In the genomic region with DNA sequence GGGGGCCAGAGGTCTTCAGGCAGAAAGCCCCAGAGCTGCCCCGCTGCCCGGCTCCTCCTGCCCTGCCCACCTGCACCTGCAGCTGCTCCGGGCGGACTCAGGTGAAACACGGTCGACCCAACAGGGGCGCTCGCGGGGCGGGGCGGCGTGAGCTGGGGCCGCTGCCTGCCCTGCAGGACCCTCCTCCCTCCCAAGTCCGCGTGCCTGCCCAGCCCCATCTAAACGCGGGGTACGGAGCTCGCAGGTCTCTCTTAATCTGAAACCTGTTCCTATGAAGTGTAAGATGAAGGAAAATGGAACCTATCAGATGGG, we compare ENCODE assay signal across 1 cellular context.
TF ChIP-seq lines count a peak whose summit lies in the region.

No MANE protein-coding gene starts in this region.

TF ChIP-seq in HepG2, 621 proteins besides CTCF, POLR2A, EP300 and RAD21 (continues in another document):
- TF ChIP-seq, protein P1, sequence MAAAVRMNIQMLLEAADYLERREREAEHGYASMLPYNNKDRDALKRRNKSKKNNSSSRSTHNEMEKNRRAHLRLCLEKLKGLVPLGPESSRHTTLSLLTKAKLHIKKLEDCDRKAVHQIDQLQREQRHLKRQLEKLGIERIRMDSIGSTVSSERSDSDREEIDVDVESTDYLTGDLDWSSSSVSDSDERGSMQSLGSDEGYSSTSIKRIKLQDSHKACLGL (CRISPR knock-in tag; IDR thresholded peaks at IDR 0.05) = peak; percentile 70
- TF ChIP-seq SNAI1 (CRISPR knock-in tag; IDR thresholded peaks at IDR 0.05; ENCODE audit: borderline replicate concordance) (0 out of 2 replicates have a peak, but pooled peaks have one; percentile 75), ZNF556 (CRISPR knock-in tag; IDR thresholded peaks at IDR 0.05; ENCODE audit: borderline replicate concordance) (no peak), MXD4 (CRISPR knock-in tag; IDR thresholded peaks at IDR 0.05) (0 out of 2 replicates have a peak, but pooled peaks have one; percentile 56), ZNF737 (CRISPR knock-in tag; IDR thresholded peaks at IDR 0.05; ENCODE audit: borderline replicate concordance) (no peak), MBNL3 (CRISPR knock-in tag; conservative IDR thresholded peaks at IDR 0.05) (no peak), ZNF441 (CRISPR knock-in tag; IDR thresholded peaks at IDR 0.05; ENCODE audit: borderline replicate concordance) (no peak), MIER2 (CRISPR knock-in tag; IDR thresholded peaks at IDR 0.05) (no peak), HNRNPK (IDR thresholded peaks at IDR 0.05; ENCODE audit: low read depth, low read length, poor library complexity, severe bottlenecking) (no peak), CBX2 (IDR thresholded peaks at IDR 0.05; ENCODE audit: low read depth, low read length) (no peak), CBX2 (CRISPR knock-in tag; IDR thresholded peaks at IDR 0.05; ENCODE audit: low read depth) (no peak), ZC3H13 (CRISPR knock-in tag; IDR thresholded peaks at IDR 0.05) (0 out of 2 replicates have a peak, but pooled peaks have one; percentile 10), ZFP41 (CRISPR knock-in tag; IDR thresholded peaks at IDR 0.05; ENCODE audit: borderline replicate concordance) (no peak), ZSCAN31 (CRISPR knock-in tag; IDR thresholded peaks at IDR 0.05; ENCODE audit: low read depth) (no peak), ZNF780A (CRISPR knock-in tag; IDR thresholded peaks at IDR 0.05) (no peak), TBP (CRISPR knock-in tag; IDR thresholded peaks at IDR 0.05) (no peak), ZNF761 (CRISPR knock-in tag; conservative IDR thresholded peaks at IDR 0.05) (no peak), HIVEP1 (CRISPR knock-in tag; IDR thresholded peaks at IDR 0.05) (no peak), RFX5 (IDR thresholded peaks at IDR 0.05; ENCODE audit: low read depth, low read length) (no peak), STAG1 (CRISPR knock-in tag; IDR thresholded peaks at IDR 0.05) (0 out of 2 replicates have a peak, but pooled peaks have one; percentile 12), ETV6 (CRISPR knock-in tag; conservative IDR thresholded peaks at IDR 0.05) (no peak), TBX3 (IDR thresholded peaks at IDR 0.05; ENCODE audit: borderline replicate concordance) (no peak), ZNF547 (CRISPR knock-in tag; IDR thresholded peaks at IDR 0.05) (no peak), GLI4 (CRISPR knock-in tag; IDR thresholded peaks at IDR 0.05; ENCODE audit: borderline replicate concordance) (no peak), ZNF891 (CRISPR knock-in tag; IDR thresholded peaks at IDR 0.05) (no peak), ZNF383 (CRISPR knock-in tag; IDR thresholded peaks at IDR 0.05; ENCODE audit: borderline replicate concordance) (no peak), ZNF766 (CRISPR knock-in tag; IDR thresholded peaks at IDR 0.05; ENCODE audit: borderline replicate concordance) (no peak), TOE1 (CRISPR knock-in tag; IDR thresholded peaks at IDR 0.05) (no peak), NRL (CRISPR knock-in tag; IDR thresholded peaks at IDR 0.05; ENCODE audit: borderline replicate concordance) (no peak), CENPX (CRISPR knock-in tag; IDR thresholded peaks at IDR 0.05) (no peak), NFE2L2 (IDR thresholded peaks at IDR 0.05; ENCODE audit: low read length) (no peak), MED8 (CRISPR knock-in tag; IDR thresholded peaks at IDR 0.05; ENCODE audit: insufficient replicate concordance) (peak; percentile 28), ZSCAN21 (CRISPR knock-in tag; IDR thresholded peaks at IDR 0.05; ENCODE audit: borderline replicate concordance) (peak; percentile 4; the same call in 1 of the 2 replicates), ZNF678 (CRISPR knock-in tag; IDR thresholded peaks at IDR 0.05) (no peak), NR3C1 (CRISPR knock-in tag; IDR thresholded peaks at IDR 0.05) (no peak), TEAD2 (CRISPR knock-in tag; IDR thresholded peaks at IDR 0.05) (no peak), NFKB2 (CRISPR knock-in tag; IDR thresholded peaks at IDR 0.05; ENCODE audit: borderline replicate concordance) (no peak), ZFP36L1 (CRISPR knock-in tag; IDR thresholded peaks at IDR 0.05) (0 out of 2 replicates have a peak, but pooled peaks have one; percentile 17), ZNF768 (CRISPR knock-in tag; IDR thresholded peaks at IDR 0.05) (no peak)
- TF ChIP-seq, protein P2, sequence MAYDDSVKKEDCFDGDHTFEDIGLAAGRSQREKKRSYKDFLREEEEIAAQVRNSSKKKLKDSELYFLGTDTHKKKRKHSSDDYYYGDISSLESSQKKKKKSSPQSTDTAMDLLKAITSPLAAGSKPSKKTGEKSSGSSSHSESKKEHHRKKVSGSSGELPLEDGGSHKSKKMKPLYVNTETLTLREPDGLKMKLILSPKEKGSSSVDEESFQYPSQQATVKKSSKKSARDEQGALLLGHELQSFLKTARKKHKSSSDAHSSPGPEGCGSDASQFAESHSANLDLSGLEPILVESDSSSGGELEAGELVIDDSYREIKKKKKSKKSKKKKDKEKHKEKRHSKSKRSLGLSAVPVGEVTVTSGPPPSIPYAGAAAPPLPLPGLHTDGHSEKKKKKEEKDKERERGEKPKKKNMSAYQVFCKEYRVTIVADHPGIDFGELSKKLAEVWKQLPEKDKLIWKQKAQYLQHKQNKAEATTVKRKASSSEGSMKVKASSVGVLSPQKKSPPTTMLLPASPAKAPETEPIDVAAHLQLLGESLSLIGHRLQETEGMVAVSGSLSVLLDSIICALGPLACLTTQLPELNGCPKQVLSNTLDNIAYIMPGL (CRISPR knock-in tag; IDR thresholded peaks at IDR 0.05; ENCODE audit: borderline replicate concordance in 1 of 2, low read depth in 1 of 2) = 0 out of 4 replicates have a peak, but pooled peaks of 1 of the 2 experiments have one; percentile 36
- TF ChIP-seq, protein P3, sequence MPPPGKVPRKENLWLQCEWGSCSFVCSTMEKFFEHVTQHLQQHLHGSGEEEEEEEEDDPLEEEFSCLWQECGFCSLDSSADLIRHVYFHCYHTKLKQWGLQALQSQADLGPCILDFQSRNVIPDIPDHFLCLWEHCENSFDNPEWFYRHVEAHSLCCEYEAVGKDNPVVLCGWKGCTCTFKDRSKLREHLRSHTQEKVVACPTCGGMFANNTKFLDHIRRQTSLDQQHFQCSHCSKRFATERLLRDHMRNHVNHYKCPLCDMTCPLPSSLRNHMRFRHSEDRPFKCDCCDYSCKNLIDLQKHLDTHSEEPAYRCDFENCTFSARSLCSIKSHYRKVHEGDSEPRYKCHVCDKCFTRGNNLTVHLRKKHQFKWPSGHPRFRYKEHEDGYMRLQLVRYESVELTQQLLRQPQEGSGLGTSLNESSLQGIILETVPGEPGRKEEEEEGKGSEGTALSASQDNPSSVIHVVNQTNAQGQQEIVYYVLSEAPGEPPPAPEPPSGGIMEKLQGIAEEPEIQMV (CRISPR knock-in tag; IDR thresholded peaks at IDR 0.05; ENCODE audit: low read depth) = peak; percentile 98
- TF ChIP-seq, protein P4, sequence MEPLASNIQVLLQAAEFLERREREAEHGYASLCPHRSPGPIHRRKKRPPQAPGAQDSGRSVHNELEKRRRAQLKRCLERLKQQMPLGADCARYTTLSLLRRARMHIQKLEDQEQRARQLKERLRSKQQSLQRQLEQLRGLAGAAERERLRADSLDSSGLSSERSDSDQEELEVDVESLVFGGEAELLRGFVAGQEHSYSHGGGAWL (CRISPR knock-in tag; IDR thresholded peaks at IDR 0.05) = no peak
- TF ChIP-seq, protein P5, sequence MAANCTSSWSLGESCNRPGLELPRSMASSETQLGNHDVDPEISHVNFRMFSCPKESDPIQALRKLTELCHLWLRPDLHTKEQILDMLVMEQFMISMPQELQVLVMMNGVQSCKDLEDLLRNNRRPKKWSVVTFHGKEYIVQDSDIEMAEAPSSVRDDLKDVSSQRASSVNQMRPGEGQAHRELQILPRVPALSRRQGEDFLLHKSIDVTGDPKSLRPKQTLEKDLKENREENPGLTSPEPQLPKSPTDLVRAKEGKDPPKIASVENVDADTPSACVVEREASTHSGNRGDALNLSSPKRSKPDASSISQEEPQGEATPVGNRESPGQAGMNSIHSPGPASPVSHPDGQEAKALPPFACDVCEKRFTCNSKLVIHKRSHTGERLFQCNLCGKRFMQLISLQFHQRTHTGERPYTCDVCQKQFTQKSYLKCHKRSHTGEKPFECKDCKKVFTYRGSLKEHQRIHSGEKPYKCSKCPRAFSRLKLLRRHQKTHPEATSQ (CRISPR knock-in tag; IDR thresholded peaks at IDR 0.05; ENCODE audit: borderline replicate concordance) = no peak
- TF ChIP-seq, protein P6, sequence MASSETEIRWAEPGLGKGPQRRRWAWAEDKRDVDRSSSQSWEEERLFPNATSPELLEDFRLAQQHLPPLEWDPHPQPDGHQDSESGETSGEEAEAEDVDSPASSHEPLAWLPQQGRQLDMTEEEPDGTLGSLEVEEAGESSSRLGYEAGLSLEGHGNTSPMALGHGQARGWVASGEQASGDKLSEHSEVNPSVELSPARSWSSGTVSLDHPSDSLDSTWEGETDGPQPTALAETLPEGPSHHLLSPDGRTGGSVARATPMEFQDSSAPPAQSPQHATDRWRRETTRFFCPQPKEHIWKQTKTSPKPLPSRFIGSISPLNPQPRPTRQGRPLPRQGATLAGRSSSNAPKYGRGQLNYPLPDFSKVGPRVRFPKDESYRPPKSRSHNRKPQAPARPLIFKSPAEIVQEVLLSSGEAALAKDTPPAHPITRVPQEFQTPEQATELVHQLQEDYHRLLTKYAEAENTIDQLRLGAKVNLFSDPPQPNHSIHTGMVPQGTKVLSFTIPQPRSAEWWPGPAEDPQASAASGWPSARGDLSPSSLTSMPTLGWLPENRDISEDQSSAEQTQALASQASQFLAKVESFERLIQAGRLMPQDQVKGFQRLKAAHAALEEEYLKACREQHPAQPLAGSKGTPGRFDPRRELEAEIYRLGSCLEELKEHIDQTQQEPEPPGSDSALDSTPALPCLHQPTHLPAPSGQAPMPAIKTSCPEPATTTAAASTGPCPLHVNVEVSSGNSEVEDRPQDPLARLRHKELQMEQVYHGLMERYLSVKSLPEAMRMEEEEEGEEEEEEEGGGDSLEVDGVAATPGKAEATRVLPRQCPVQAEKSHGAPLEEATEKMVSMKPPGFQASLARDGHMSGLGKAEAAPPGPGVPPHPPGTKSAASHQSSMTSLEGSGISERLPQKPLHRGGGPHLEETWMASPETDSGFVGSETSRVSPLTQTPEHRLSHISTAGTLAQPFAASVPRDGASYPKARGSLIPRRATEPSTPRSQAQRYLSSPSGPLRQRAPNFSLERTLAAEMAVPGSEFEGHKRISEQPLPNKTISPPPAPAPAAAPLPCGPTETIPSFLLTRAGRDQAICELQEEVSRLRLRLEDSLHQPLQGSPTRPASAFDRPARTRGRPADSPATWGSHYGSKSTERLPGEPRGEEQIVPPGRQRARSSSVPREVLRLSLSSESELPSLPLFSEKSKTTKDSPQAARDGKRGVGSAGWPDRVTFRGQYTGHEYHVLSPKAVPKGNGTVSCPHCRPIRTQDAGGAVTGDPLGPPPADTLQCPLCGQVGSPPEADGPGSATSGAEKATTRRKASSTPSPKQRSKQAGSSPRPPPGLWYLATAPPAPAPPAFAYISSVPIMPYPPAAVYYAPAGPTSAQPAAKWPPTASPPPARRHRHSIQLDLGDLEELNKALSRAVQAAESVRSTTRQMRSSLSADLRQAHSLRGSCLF (CRISPR knock-in tag; IDR thresholded peaks at IDR 0.05; ENCODE audit: borderline replicate concordance) = no peak
- TF ChIP-seq, protein P7, sequence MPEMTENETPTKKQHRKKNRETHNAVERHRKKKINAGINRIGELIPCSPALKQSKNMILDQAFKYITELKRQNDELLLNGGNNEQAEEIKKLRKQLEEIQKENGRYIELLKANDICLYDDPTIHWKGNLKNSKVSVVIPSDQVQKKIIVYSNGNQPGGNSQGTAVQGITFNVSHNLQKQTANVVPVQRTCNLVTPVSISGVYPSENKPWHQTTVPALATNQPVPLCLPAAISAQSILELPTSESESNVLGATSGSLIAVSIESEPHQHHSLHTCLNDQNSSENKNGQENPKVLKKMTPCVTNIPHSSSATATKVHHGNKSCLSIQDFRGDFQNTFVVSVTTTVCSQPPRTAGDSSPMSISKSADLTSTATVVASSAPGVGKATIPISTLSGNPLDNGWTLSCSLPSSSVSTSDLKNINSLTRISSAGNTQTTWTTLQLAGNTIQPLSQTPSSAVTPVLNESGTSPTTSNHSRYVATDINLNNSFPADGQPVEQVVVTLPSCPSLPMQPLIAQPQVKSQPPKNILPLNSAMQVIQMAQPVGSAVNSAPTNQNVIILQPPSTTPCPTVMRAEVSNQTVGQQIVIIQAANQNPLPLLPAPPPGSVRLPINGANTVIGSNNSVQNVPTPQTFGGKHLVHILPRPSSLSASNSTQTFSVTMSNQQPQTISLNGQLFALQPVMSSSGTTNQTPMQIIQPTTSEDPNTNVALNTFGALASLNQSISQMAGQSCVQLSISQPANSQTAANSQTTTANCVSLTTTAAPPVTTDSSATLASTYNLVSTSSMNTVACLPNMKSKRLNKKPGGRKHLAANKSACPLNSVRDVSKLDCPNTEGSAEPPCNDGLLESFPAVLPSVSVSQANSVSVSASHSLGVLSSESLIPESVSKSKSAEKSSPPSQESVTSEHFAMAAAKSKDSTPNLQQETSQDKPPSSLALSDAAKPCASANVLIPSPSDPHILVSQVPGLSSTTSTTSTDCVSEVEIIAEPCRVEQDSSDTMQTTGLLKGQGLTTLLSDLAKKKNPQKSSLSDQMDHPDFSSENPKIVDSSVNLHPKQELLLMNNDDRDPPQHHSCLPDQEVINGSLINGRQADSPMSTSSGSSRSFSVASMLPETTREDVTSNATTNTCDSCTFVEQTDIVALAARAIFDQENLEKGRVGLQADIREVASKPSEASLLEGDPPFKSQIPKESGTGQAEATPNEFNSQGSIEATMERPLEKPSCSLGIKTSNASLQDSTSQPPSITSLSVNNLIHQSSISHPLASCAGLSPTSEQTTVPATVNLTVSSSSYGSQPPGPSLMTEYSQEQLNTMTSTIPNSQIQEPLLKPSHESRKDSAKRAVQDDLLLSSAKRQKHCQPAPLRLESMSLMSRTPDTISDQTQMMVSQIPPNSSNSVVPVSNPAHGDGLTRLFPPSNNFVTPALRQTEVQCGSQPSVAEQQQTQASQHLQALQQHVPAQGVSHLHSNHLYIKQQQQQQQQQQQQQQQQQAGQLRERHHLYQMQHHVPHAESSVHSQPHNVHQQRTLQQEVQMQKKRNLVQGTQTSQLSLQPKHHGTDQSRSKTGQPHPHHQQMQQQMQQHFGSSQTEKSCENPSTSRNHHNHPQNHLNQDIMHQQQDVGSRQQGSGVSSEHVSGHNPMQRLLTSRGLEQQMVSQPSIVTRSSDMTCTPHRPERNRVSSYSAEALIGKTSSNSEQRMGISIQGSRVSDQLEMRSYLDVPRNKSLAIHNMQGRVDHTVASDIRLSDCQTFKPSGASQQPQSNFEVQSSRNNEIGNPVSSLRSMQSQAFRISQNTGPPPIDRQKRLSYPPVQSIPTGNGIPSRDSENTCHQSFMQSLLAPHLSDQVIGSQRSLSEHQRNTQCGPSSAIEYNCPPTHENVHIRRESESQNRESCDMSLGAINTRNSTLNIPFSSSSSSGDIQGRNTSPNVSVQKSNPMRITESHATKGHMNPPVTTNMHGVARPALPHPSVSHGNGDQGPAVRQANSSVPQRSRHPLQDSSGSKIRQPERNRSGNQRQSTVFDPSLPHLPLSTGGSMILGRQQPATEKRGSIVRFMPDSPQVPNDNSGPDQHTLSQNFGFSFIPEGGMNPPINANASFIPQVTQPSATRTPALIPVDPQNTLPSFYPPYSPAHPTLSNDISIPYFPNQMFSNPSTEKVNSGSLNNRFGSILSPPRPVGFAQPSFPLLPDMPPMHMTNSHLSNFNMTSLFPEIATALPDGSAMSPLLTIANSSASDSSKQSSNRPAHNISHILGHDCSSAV (CRISPR knock-in tag; IDR thresholded peaks at IDR 0.05; ENCODE audit: borderline replicate concordance) = no peak
- TF ChIP-seq, protein P8, sequence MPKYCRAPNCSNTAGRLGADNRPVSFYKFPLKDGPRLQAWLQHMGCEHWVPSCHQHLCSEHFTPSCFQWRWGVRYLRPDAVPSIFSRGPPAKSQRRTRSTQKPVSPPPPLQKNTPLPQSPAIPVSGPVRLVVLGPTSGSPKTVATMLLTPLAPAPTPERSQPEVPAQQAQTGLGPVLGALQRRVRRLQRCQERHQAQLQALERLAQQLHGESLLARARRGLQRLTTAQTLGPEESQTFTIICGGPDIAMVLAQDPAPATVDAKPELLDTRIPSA (CRISPR knock-in tag; IDR thresholded peaks at IDR 0.05; ENCODE audit: borderline replicate concordance) = no peak
